11 cellular contexts compared by ENCODE assay signal in the genomic region with DNA sequence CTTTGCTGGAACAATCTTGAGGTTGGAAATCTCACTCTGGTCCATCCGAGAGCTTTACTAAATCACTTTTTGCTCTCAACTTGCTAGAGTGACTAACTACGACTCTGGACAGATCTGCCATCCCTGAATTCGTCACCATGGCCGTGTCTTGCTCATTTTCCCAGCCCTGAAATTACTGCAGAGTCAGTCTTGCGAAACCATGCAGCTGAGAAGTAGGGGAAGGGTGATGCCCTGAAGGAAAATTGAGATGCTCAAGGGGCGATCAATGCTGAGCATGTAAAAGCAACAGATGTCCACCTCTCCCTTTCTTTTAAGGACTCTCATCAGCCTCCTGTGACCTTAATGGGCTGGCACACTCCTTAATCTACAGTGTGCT. TPM values are rescaled to one million over a fixed set of nuclear protein-coding genes. Genes with fewer than 3 reads are reported as not detected.
A peak's percentile ranks its signal among the peaks of the same experiment; 100 is the strongest.
DNase-seq lines count a peak whose midpoint lies in the region; ATAC-seq and TF ChIP-seq lines count a peak whose summit lies in the region.
"Had no signal": no experiment of that assay in that cellular context is flagged by ENCODE, and none has a peak within 500 bp of the region (broad histone marks: within the 10 kb centered on the region; RNA-seq: fewer than 3 reads in every experiment).

No MANE protein-coding gene starts in this region.

- no peak overlapping the region for H3K4me3 Mint-ChIP-seq in Calu3 (ENCODE audit: low read depth, unreplicated experiment)
- H3K4me3 Mint-ChIP-seq: activated T-cell treated with anti-CD3 and anti-CD28 coated beads, Interleukin-2, amount 50 U/mL, for 4 hours had no signal

- no peaks in the 10 kb centered on the region for H3K9me3 Mint-ChIP-seq in Calu3 (ENCODE audit: low read depth, unreplicated experiment)
- H3K9me3 Mint-ChIP-seq: activated T-cell treated with anti-CD3 and anti-CD28 coated beads, Interleukin-2, amount 50 U/mL, for 4 hours had no signal

- H3K4me3 ChIP-seq in fibroblast of mammary gland (ENCODE audit: control insufficient read depth, low read depth, low read length) (peak overlapping the region; percentile 12), rectal smooth muscle tissue (ENCODE audit: low read length) (no peak overlapping the region)
- H3K4me3 ChIP-seq: lung had no signal

- H3K9ac ChIP-seq in rectal smooth muscle tissue (ENCODE audit: low read length), result no peak overlapping the region

- no peak overlapping the region for H3K27ac Mint-ChIP-seq in Calu3 (ENCODE audit: unreplicated experiment)

- no peak for TF ChIP-seq CTCF in Calu3 (IDR thresholded peaks at IDR 0.05; ENCODE audit: unreplicated experiment)
- no peak for TF ChIP-seq CTCF in fibroblast of mammary gland (conservative IDR thresholded peaks at IDR 0.05; ENCODE audit: control insufficient read depth, insufficient read depth, low read depth, low read length)

- intact Hi-C loops in Calu3 (cut with micrococcal nuclease; ENCODE audit: unreplicated experiment), result no loop called here

- peaks cover 10% of the 10 kb centered on the region for H3K4me1 Mint-ChIP-seq in Calu3 (ENCODE audit: low read depth, unreplicated experiment)

- BruUV-seq in Calu3 (replicated peaks; lab: Mats Ljungman, UMichigan), result no TSS peak

- H3K27ac ChIP-seq in rectal smooth muscle tissue (ENCODE audit: low read depth, low read length), result peak overlapping the region; percentile 4

- H3K27me3 ChIP-seq in rectal smooth muscle tissue (ENCODE audit: control insufficient read depth, insufficient read depth, low read length), result no peaks in the 10 kb centered on the region

- no peaks in the 10 kb centered on the region for H3K27me3 Mint-ChIP-seq in Calu3 (ENCODE audit: unreplicated experiment)

- no peak for ATAC-seq in HG03280 (IDR thresholded peaks at IDR 0.05; ENCODE audit: unreplicated experiment)
- no peak for ATAC-seq in GM19035 (IDR thresholded peaks at IDR 0.05; ENCODE audit: unreplicated experiment)
- ATAC-seq: activated T-cell treated with anti-CD3 and anti-CD28 coated beads, Interleukin-2, amount 50 U/mL, for 4 hours had no signal

- no peaks in the 10 kb centered on the region for H3K36me3 Mint-ChIP-seq in Calu3 (ENCODE audit: insufficient read depth, unreplicated experiment)

- DNase-seq in Calu3 (peak; percentile 15), OCI-M1 (lab: John Stamatoyannopoulos, UW) (peak; percentile 29), fibroblast of mammary gland (ENCODE audit: low read depth) (peak; percentile 98), LoVo (ENCODE audit: low spot score) (no peak)
- no peak for DNase-seq in activated CD4-positive, alpha-beta T cell treated with anti-CD3 and anti-CD28 coated beads for 4 hours
- DNase-seq: activated T-cell treated with anti-CD3 and anti-CD28 coated beads, Interleukin-2, amount 50 U/mL, for 4 hours had no signal

- peaks cover 9% of the 10 kb centered on the region for H3K4me1 ChIP-seq in rectal smooth muscle tissue (ENCODE audit: control insufficient read depth, insufficient read depth, low read length)

- CTCF ChIA-PET in Calu3 (lab: Charles Lee), result interaction anchor here (1.1 to 2.2 kb wide), 5 partner anchors 25 to 243 kb away, joined by 3 to 8 read pairs (median 6); no protein-coding TSS in a partner anchor

- peaks cover 15% of the 10 kb centered on the region for H3K36me3 ChIP-seq in rectal smooth muscle tissue (ENCODE audit: control insufficient read depth, insufficient read depth, low read length)

RNA-seq across cellular contexts. Expression of a gene that starts 18.8 kb away (rescaled TPM):
- 19.6 and 20.1 TPM in 2 replicates for total RNA-seq in Calu3 (2022)

RNA-seq across cellular contexts. Expression of a gene that starts 46.9 kb away (rescaled TPM):
- not detected in 2 replicates for total RNA-seq in Calu3 (2022)
- total RNA-seq: activated T-cell treated with anti-CD3 and anti-CD28 coated beads, Interleukin-2, amount 50 U/mL, for 4 hours; T-helper 1 cell treated with Interleukin-12 subunit alpha and Interleukin-12 subunit beta and Interleukin-4 antibody, amounts not matched to agents 30 ng/mL and 1 ng/mL, for 36 hours had no signal

Comparison
In these comparisons a context has a peak if more than half of its experiments do, and no peak if none do; other contexts are left out.
1. DNase-seq: peak in Calu3 (single experiment), OCI-M1 (single experiment) and fibroblast of mammary gland (single experiment); none in LoVo (single experiment) and activated CD4-positive, alpha-beta T cell treated with anti-CD3 and anti-CD28 coated beads for 4 hours (0 of 2).